In genomic region chr11:9573054-9573774, GRCh38 we compare ENCODE assay signal across 8 cellular contexts. TPM values are rescaled to one million over a fixed set of nuclear protein-coding genes. Genes with fewer than 3 reads are reported as not detected.
A peak's percentile ranks its signal among the peaks of the same experiment; 100 is the strongest.
DNase-seq lines count a peak whose midpoint lies in the region; ATAC-seq and TF ChIP-seq lines count a peak whose summit lies in the region.

TSS of gene WEE1 (plus strand) at chr11:9573670. CDS start at chr11:9573934, 264 bp downstream.

- H3K36me3 ChIP-seq in PC-9 (ENCODE audit: low read depth) (peaks cover 23% of the 10 kb centered on the region), mucosa of rectum (ENCODE audit: control insufficient read depth in 2 of 2, insufficient read depth in 2 of 2, low read length in 2 of 2) (peaks cover 4% of the 10 kb centered on the region in 2 donors)

- H3K4me3 ChIP-seq in PC-9 (peak within 1 kb of the TSS; percentile 87), mucosa of rectum (ENCODE audit: low read length in 2 of 2) (peak within 1 kb of the TSS; percentile 88 to 89)

- CTCF ChIA-PET in PC-9 (lab: Charles Lee): interaction anchor here (0.6 to 0.9 kb wide), 2 partner anchors 28 to 779 kb away, joined by 3 to 4 read pairs; no protein-coding TSS in a partner anchor

- H3K4me2 ChIP-seq in PC-9: peak within 1 kb of the TSS; percentile 96

- H3K27me3 ChIP-seq in PC-9 (ENCODE audit: insufficient read depth, low read depth): no peaks in the 10 kb centered on the region
- H3K27me3 ChIP-seq in mucosa of rectum (ENCODE audit: control insufficient read depth in 2 of 2, insufficient read depth in 2 of 2, low read length in 2 of 2): no peaks in the 10 kb centered on the region

- intact Hi-C loops in PC-9 (cut with micrococcal nuclease; ENCODE audit: unreplicated experiment): loop anchor here (5.0 kb wide), 1 partner anchor 66 kb away; no protein-coding TSS in a partner anchor

- H3F3A ChIP-seq in PC-9 (ENCODE audit: insufficient read depth, low read depth): peaks cover 34% of the 10 kb centered on the region

- in situ Hi-C loops in KBM-7 (cut with MboI; ENCODE audit: low pct_unique_long_range_greater_than_20kb, low sequenced_read_pairs): no loop called here

- H3K4me1 ChIP-seq in PC-9 (replicated peaks; ENCODE audit: insufficient read depth) (peaks cover 50% of the 10 kb centered on the region), mucosa of rectum (ENCODE audit: control insufficient read depth in 2 of 2, insufficient read depth in 2 of 2, low read length in 2 of 2) (peaks cover 10 to 35% of the 10 kb centered on the region in 2 donors)

- TF ChIP-seq CTCF in PC-9 (conservative IDR thresholded peaks at IDR 0.05): no peak

- TF ChIP-seq POLR2A in erythroblast (IDR thresholded peaks at IDR 0.05; ENCODE audit: low read length): peak; percentile 90

- no TSS peak for BruUV-seq in PC-9 (replicated peaks; lab: Mats Ljungman, UMichigan)

- DNase-seq in DMS53 treated with DMSO at 0.1 percent for 48 hours (lab: John Stamatoyannopoulos, UW; ENCODE audit: unreplicated experiment) (peak; percentile 95), KBM-7 (peak; percentile 99), PC-9 (peak; percentile 86 to 98), erythroblast (lab: John Stamatoyannopoulos, UW) (peak; percentile 98 to 99)
- DNase-seq in activated T-cell treated with anti-CD3 and anti-CD28 coated beads, Interleukin-2, amount 50 U/mL, for 1 hour: peak; percentile 97
- DNase-seq in stimulated activated CD8-positive, alpha-beta memory T cell treated with anti-CD3 and anti-CD28 coated beads, Interleukin-4, amount 100 ng/mL, for 4 hours (ENCODE audit: low read depth in 2 of 2, low spot score in 1 of 2): peak; percentile 88 to 94

- peak within 1 kb of the TSS; percentile 95 to 98 for H3K9ac ChIP-seq in mucosa of rectum (ENCODE audit: low read depth in 1 of 2, low read length in 2 of 2)

- no peaks in the 10 kb centered on the region for H4K20me1 ChIP-seq in PC-9 (ENCODE audit: insufficient read depth)

- peak within 1 kb of the TSS; percentile 52; the same call in 1 of the 2 replicates for H2AFZ ChIP-seq in PC-9

- POLR2A ChIA-PET in PC-9 (lab: Charles Lee; ENCODE audit: unreplicated experiment): interaction anchor here (0.6 to 1.6 kb wide), 8 partner anchors 28 to 1021 kb away, joined by 3 to 17 read pairs (median 4); partner anchors contain the start of gene ZNF143

- peak within 1 kb of the TSS; percentile 98 for H3K27ac ChIP-seq in PC-9
- peak within 1 kb of the TSS; percentile 96 to 99 for H3K27ac ChIP-seq in mucosa of rectum (ENCODE audit: low read depth in 2 of 2, low read length in 2 of 2)

- H3K9me2 ChIP-seq in PC-9 (ENCODE audit: insufficient read depth): no peaks in the 10 kb centered on the region

- H3K79me2 ChIP-seq in PC-9 (ENCODE audit: low read depth): peaks cover 44% of the 10 kb centered on the region

- H3K9me3 ChIP-seq in PC-9 (ENCODE audit: insufficient read depth, low read depth) (no peaks in the 10 kb centered on the region), mucosa of rectum (ENCODE audit: control insufficient read depth in 2 of 2, low read length in 2 of 2) (no peaks in the 10 kb centered on the region)

- peak; percentile 86 for ATAC-seq in GM21723 (IDR thresholded peaks at IDR 0.05; ENCODE audit: unreplicated experiment)

RNA-seq across cellular contexts. Expression of gene WEE1, which starts in this region (rescaled TPM):
- total RNA-seq in PC-9 (2021): 32.2 and 37.1 TPM in 2 replicates

Comparison
In these comparisons a context has a peak if more than half of its experiments do, and no peak if none do; other contexts are left out.
1. Peak in every context shown above with its lines: DNase-seq, ATAC-seq, H3K4me3 ChIP-seq and H3K27ac ChIP-seq.